In genomic region chr11:117614695-117615094, GRCh38 we compare ENCODE assay signal across 25 cellular contexts.
DNase-seq lines count a peak whose midpoint lies in the region; ATAC-seq, FAIRE-seq and TF ChIP-seq lines count a peak whose summit lies in the region.
"Had no signal": no experiment of that assay in that cellular context is flagged by ENCODE, and none has a peak within 500 bp of the region (broad histone marks: within the 10 kb centered on the region; RNA-seq: fewer than 3 reads in every experiment).

No MANE protein-coding gene starts in this region.

- H3K36me3 ChIP-seq in MG63 (no peaks in the 10 kb centered on the region), endodermal cell (ENCODE audit: control insufficient read depth, insufficient read depth, low read length) (no peaks in the 10 kb centered on the region)
- no peaks in the 10 kb centered on the region for H3K36me3 ChIP-seq in CD4-positive, alpha-beta memory T cell (ENCODE audit: insufficient read depth, low read length)
- H3K36me3 ChIP-seq: left lung, vagina had no signal

- no peak overlapping the region for H3K27ac Mint-ChIP-seq in endodermal cell
- no peak overlapping the region for H3K27ac Mint-ChIP-seq in type B pancreatic cell
- H3K27ac Mint-ChIP-seq in CD4-positive, alpha-beta memory T cell, result no peak overlapping the region
- H3K27ac Mint-ChIP-seq: activated naive CD4-positive, alpha-beta T cell treated with anti-CD3 and anti-CD28 coated beads for 36 hours; immature natural killer cell; nephron progenitor cell; progenitor cell of endocrine pancreas; T-helper 2 cell treated with Interferon-gamma antibody and Interleukin-4, amounts not matched to agents 5 μg/mL and 100 μg/mL, for 36 hours had no signal

- H3K27me3 ChIP-seq in MG63, result peaks cover 3% of the 10 kb centered on the region; the same call in 1 of the 2 replicates
- peaks cover 58% of the 10 kb centered on the region for H3K27me3 ChIP-seq in endodermal cell (ENCODE audit: control insufficient read depth, insufficient read depth, low read length, poor library complexity, severe bottlenecking)
- no peaks in the 10 kb centered on the region for H3K27me3 ChIP-seq in CD4-positive, alpha-beta memory T cell (ENCODE audit: insufficient read depth, low read length)
- H3K27me3 ChIP-seq: vagina had no signal

- FAIRE-seq in D721Med (lab: Jason Lieb, UNC), result no peak
- FAIRE-seq: H54 had no signal

- TF ChIP-seq CTCF in GM12874 (IDR thresholded peaks at IDR 0.05; ENCODE audit: insufficient read depth, low read depth, low read length) (0 out of 2 replicates have a peak, but pooled peaks have one; percentile 3), endodermal cell (conservative IDR thresholded peaks at IDR 0.05) (peak; percentile 69), type B pancreatic cell (conservative IDR thresholded peaks at IDR 0.05) (peak; percentile 21), D721Med (IDR thresholded peaks at IDR 0.05; ENCODE audit: insufficient read depth, missing control alignments) (no peak)

- H3K9ac ChIP-seq in endodermal cell (ENCODE audit: extremely low read depth, low read length, poor library complexity, severe bottlenecking), result no peak overlapping the region
- H3K9ac ChIP-seq: SK-N-SH had no signal

- no peaks in the 10 kb centered on the region for H3K9me3 Mint-ChIP-seq in endodermal cell
- no peaks in the 10 kb centered on the region for H3K9me3 Mint-ChIP-seq in type B pancreatic cell
- peaks cover 0 to 7% (median 2%) of the 10 kb centered on the region in 8 donors for H3K9me3 Mint-ChIP-seq in CD4-positive, alpha-beta memory T cell
- H3K9me3 Mint-ChIP-seq: activated naive CD4-positive, alpha-beta T cell treated with anti-CD3 and anti-CD28 coated beads for 36 hours; activated T-cell treated with anti-CD3 and anti-CD28 coated beads, Interleukin-2, amount 50 U/mL, for 4 hours; immature natural killer cell; T-helper 2 cell treated with Interferon-gamma antibody and Interleukin-4, amounts not matched to agents 5 μg/mL and 100 μg/mL, for 36 hours had no signal

- peaks cover 32% of the 10 kb centered on the region for H3K27me3 Mint-ChIP-seq in endodermal cell (ENCODE audit: insufficient read depth)
- H3K27me3 Mint-ChIP-seq in type B pancreatic cell, result peaks cover 47% of the 10 kb centered on the region
- H3K27me3 Mint-ChIP-seq in CD4-positive, alpha-beta memory T cell, result peaks cover 13 to 14% of the 10 kb centered on the region in 2 donors

- no peak overlapping the region for H3K27ac ChIP-seq in endodermal cell (ENCODE audit: low read depth, low read length)
- H3K27ac ChIP-seq in CD4-positive, alpha-beta memory T cell (ENCODE audit: low read depth, low read length), result no peak overlapping the region
- H3K27ac ChIP-seq: left lung, skin epidermis, vagina had no signal

- no peak for ATAC-seq in GM21515 (IDR thresholded peaks at IDR 0.05; ENCODE audit: unreplicated experiment)
- ATAC-seq: activated CD4-positive, CD25-positive, alpha-beta regulatory T cell treated with anti-CD3 and anti-CD28 coated beads, Interleukin-2, amount 50 U/mL, for 24 hours; activated T-cell treated with anti-CD3 and anti-CD28 coated beads, Interleukin-2, amount 50 U/mL, for 4 hours; left lung had no signal

- intact Hi-C loops in CD4-positive, alpha-beta memory T cell (cut with micrococcal nuclease), result no loop called here

- H3K4me3 ChIP-seq in MG63 (no peak overlapping the region), endodermal cell (ENCODE audit: low read length) (no peak overlapping the region)
- H3K4me3 ChIP-seq in CD4-positive, alpha-beta memory T cell (ENCODE audit: low read length in 2 of 2), result no peak overlapping the region
- H3K4me3 ChIP-seq: left lung, skin epidermis, vagina had no signal

- DNase-seq in MG63 (peak; percentile 5), endodermal cell (peak; percentile 76), type B pancreatic cell (ENCODE audit: extremely low spot score, unreplicated experiment) (no peak), D721Med (ENCODE audit: insufficient read length, low spot score) (no peak)
- DNase-seq in CD4-positive, alpha-beta memory T cell, result no peak
- DNase-seq: activated naive CD4-positive, alpha-beta T cell treated with anti-CD3 and anti-CD28 coated beads for 36 hours; activated T-cell treated with anti-CD3 and anti-CD28 coated beads, Interleukin-2, amount 50 U/mL, for 4 hours; amniotic stem cell; caudate nucleus; DND-41; immature natural killer cell; left lung; MV-4-11; NCI-H526 treated with DMSO at 0.1 percent for 48 hours; nephron progenitor cell; SK-N-SH; stimulated activated CD4-positive, alpha-beta T cell treated with anti-CD3 and anti-CD28 coated beads, Interleukin-1b, Interleukin-23, amount 100 ng/mL, for 48 hours had no signal

- CTCF ChIA-PET in CD4-positive, alpha-beta memory T cell (lab: Charles Lee; ENCODE audit: partially characterized antibody), result no interaction called here

- H3K36me3 Mint-ChIP-seq in endodermal cell (ENCODE audit: low read depth), result no peaks in the 10 kb centered on the region
- no peaks in the 10 kb centered on the region for H3K36me3 Mint-ChIP-seq in type B pancreatic cell
- H3K36me3 Mint-ChIP-seq in CD4-positive, alpha-beta memory T cell, result no peaks in the 10 kb centered on the region
- H3K36me3 Mint-ChIP-seq: immature natural killer cell had no signal

- 84 to 85% methylated on average over 4 of the region's 4 CpGs for WGBS in endodermal cell (ENCODE audit: insufficient coverage in 1 of 2, insufficient read length in 1 of 2), 2 experiments

- peaks cover 3% of the 10 kb centered on the region for H3K4me1 ChIP-seq in endodermal cell (ENCODE audit: control insufficient read depth, insufficient read depth, low read length)
- peaks cover 6% of the 10 kb centered on the region for H3K4me1 ChIP-seq in CD4-positive, alpha-beta memory T cell (ENCODE audit: insufficient read depth, low read length)
- H3K4me1 ChIP-seq: left lung, vagina had no signal

- H3K9me3 ChIP-seq in MG63 (no peaks in the 10 kb centered on the region), endodermal cell (ENCODE audit: control insufficient read depth, low read length) (no peaks in the 10 kb centered on the region)
- no peaks in the 10 kb centered on the region for H3K9me3 ChIP-seq in CD4-positive, alpha-beta memory T cell (ENCODE audit: control insufficient read depth in 1 of 2, low read length in 2 of 2)
- H3K9me3 ChIP-seq: left lung, SK-N-SH, vagina had no signal

- peaks cover 24% of the 10 kb centered on the region for H3K4me1 Mint-ChIP-seq in endodermal cell
- H3K4me1 Mint-ChIP-seq in type B pancreatic cell (ENCODE audit: unreplicated experiment), result peaks cover 12% of the 10 kb centered on the region
- H3K4me1 Mint-ChIP-seq in CD4-positive, alpha-beta memory T cell, result peaks cover 3 to 11% (median 6%) of the 10 kb centered on the region in 4 donors
- H3K4me1 Mint-ChIP-seq: immature natural killer cell had no signal

- POLR2A ChIA-PET in CD4-positive, alpha-beta memory T cell (lab: Charles Lee; ENCODE audit: partially characterized antibody), result no interaction called here

- no peak overlapping the region for H3K4me3 Mint-ChIP-seq in endodermal cell
- H3K4me3 Mint-ChIP-seq in type B pancreatic cell, result no peak overlapping the region
- H3K4me3 Mint-ChIP-seq in CD4-positive, alpha-beta memory T cell, result no peak overlapping the region
- H3K4me3 Mint-ChIP-seq: activated naive CD4-positive, alpha-beta T cell treated with anti-CD3 and anti-CD28 coated beads for 36 hours; activated T-cell treated with anti-CD3 and anti-CD28 coated beads, Interleukin-2, amount 50 U/mL, for 4 hours; immature natural killer cell; nephron progenitor cell; T-helper 2 cell treated with Interferon-gamma antibody and Interleukin-4, amounts not matched to agents 5 μg/mL and 100 μg/mL, for 36 hours had no signal

Comparison
In these comparisons a context has a peak if more than half of its experiments do, and no peak if none do; other contexts are left out.
1. DNase-seq: peak in MG63 (single experiment) and endodermal cell (single experiment); none in type B pancreatic cell (single experiment), CD4-positive, alpha-beta memory T cell (0 of 5) and D721Med (single experiment).